Comparison of ENCODE assay signal across 19 cellular contexts in genomic region chr1:53281180-53281579, GRCh38.
DNase-seq lines count a peak whose midpoint lies in the region; ATAC-seq, FAIRE-seq and TF ChIP-seq lines count a peak whose summit lies in the region.
"Had no signal": no experiment of that assay in that cellular context is flagged by ENCODE, and none has a peak within 500 bp of the region (broad histone marks: within the 10 kb centered on the region; RNA-seq: fewer than 3 reads in every experiment).

No MANE protein-coding gene starts in this region.

- POLR2A ChIA-PET in RWPE1 (lab: Yijun Ruan, JAX; ENCODE audit: low non-redundant PET), result no interaction called here

- ATAC-seq in stimulated activated naive B cell treated with anti-CD40 and anti-IgM and Interleukin-4, amounts not matched to agents 10 μg/mL and 1 μg/mL and 100 μg/mL, for 72 hours (replicated peaks), result no peak
- ATAC-seq: PC-3 had no signal

- peaks cover 24% of the 10 kb centered on the region for H3K36me3 Mint-ChIP-seq in activated naive CD4-positive, alpha-beta T cell treated with anti-CD3 and anti-CD28 coated beads, Interleukin-2, amount 10 ng/mL, durations not matched to agents 7 days and 5 days
- H3K36me3 Mint-ChIP-seq in stimulated activated naive B cell treated with anti-CD40 and anti-IgM and Interleukin-4, amounts not matched to agents 10 μg/mL and 1 μg/mL and 100 μg/mL, for 72 hours, result peaks cover 37 to 57% of the 10 kb centered on the region in 2 donors

- no peak for DNase-seq in activated naive CD4-positive, alpha-beta T cell treated with anti-CD3 and anti-CD28 coated beads, Interleukin-2, amount 10 ng/mL, durations not matched to agents 7 days and 5 days
- no peak for DNase-seq in activated naive CD4-positive, alpha-beta T cell (lab: John Stamatoyannopoulos, UW)
- DNase-seq in RWPE1 (ENCODE audit: low spot score) (no peak), foreskin melanocyte (peak; percentile 77), HTR-8/SVneo (ENCODE audit: insufficient read length, low spot score) (no peak), GM19240 (ENCODE audit: insufficient read length, low spot score) (no peak)
- DNase-seq in stimulated activated naive B cell treated with anti-CD40 and anti-IgM and Interleukin-4, amounts not matched to agents 10 μg/mL and 1 μg/mL and 100 μg/mL, for 72 hours, result no peak
- DNase-seq: ACHN; Calu3; CD4-positive, alpha-beta T cell; DND-41; GDM1; MM.1S; NCI-H1105 treated with DMSO at 0.1 percent for 48 hours; NCI-H2081; NCI-H524 treated with DMSO at 0.1 percent for 48 hours; PC-3 had no signal

- FAIRE-seq in HTR-8/SVneo (lab: Jason Lieb, UNC), result no peak
- FAIRE-seq: H1 had no signal

- H3K27ac Mint-ChIP-seq in activated naive CD4-positive, alpha-beta T cell treated with anti-CD3 and anti-CD28 coated beads, Interleukin-2, amount 10 ng/mL, durations not matched to agents 7 days and 5 days, result peak overlapping the region; percentile 7
- H3K27ac Mint-ChIP-seq in stimulated activated naive B cell treated with anti-CD40 and anti-IgM and Interleukin-4, amounts not matched to agents 10 μg/mL and 1 μg/mL and 100 μg/mL, for 72 hours, result peak overlapping the region; percentile 76
- H3K27ac Mint-ChIP-seq: CD4-positive, alpha-beta T cell had no signal

- H3K4me3 Mint-ChIP-seq in activated naive CD4-positive, alpha-beta T cell treated with anti-CD3 and anti-CD28 coated beads, Interleukin-2, amount 10 ng/mL, durations not matched to agents 7 days and 5 days, result no peak overlapping the region
- no peak overlapping the region for H3K4me3 Mint-ChIP-seq in stimulated activated naive B cell treated with anti-CD40 and anti-IgM and Interleukin-4, amounts not matched to agents 10 μg/mL and 1 μg/mL and 100 μg/mL, for 72 hours
- H3K4me3 Mint-ChIP-seq: CD4-positive, alpha-beta T cell had no signal

- no peaks in the 10 kb centered on the region for H3K4me1 Mint-ChIP-seq in activated naive CD4-positive, alpha-beta T cell treated with anti-CD3 and anti-CD28 coated beads, Interleukin-2, amount 10 ng/mL, durations not matched to agents 7 days and 5 days
- H3K4me1 Mint-ChIP-seq in stimulated activated naive B cell treated with anti-CD40 and anti-IgM and Interleukin-4, amounts not matched to agents 10 μg/mL and 1 μg/mL and 100 μg/mL, for 72 hours, result peaks cover 0 to 3% of the 10 kb centered on the region in 2 donors

- no peaks in the 10 kb centered on the region for H3K9me3 Mint-ChIP-seq in activated naive CD4-positive, alpha-beta T cell treated with anti-CD3 and anti-CD28 coated beads, Interleukin-2, amount 10 ng/mL, durations not matched to agents 7 days and 5 days
- no peaks in the 10 kb centered on the region for H3K9me3 Mint-ChIP-seq in stimulated activated naive B cell treated with anti-CD40 and anti-IgM and Interleukin-4, amounts not matched to agents 10 μg/mL and 1 μg/mL and 100 μg/mL, for 72 hours
- H3K9me3 Mint-ChIP-seq: CD4-positive, alpha-beta T cell had no signal

- no peaks in the 10 kb centered on the region for H3K27me3 Mint-ChIP-seq in activated naive CD4-positive, alpha-beta T cell treated with anti-CD3 and anti-CD28 coated beads, Interleukin-2, amount 10 ng/mL, durations not matched to agents 7 days and 5 days
- no peaks in the 10 kb centered on the region for H3K27me3 Mint-ChIP-seq in stimulated activated naive B cell treated with anti-CD40 and anti-IgM and Interleukin-4, amounts not matched to agents 10 μg/mL and 1 μg/mL and 100 μg/mL, for 72 hours
- H3K27me3 Mint-ChIP-seq: CD4-positive, alpha-beta T cell had no signal

- CTCF ChIA-PET in activated naive CD4-positive, alpha-beta T cell treated with anti-CD3 and anti-CD28 coated beads, Interleukin-2, amount 10 ng/mL, durations not matched to agents 7 days and 5 days (lab: Charles Lee), result interaction anchor here (1.4 to 6.0 kb wide), 2 partner anchors 11 to 112 kb away, joined by 3 to 141 read pairs; no protein-coding TSS in a partner anchor
- CTCF ChIA-PET in RWPE1 (lab: Yijun Ruan, JAX), result interaction anchor here (0.8 kb wide), 1 partner anchor 112 kb away, joined by 5 read pairs; no protein-coding TSS in a partner anchor

- TF ChIP-seq CTCF in RWPE1 (conservative IDR thresholded peaks at IDR 0.05; ENCODE audit: low read depth), result no peak

- H3K27ac ChIP-seq in RWPE1, result 0 out of 2 replicates have a peak overlapping the region, but pooled peaks have one; percentile 42
- H3K27ac ChIP-seq: SK-N-MC had no signal
